13 cellular contexts compared by ENCODE assay signal in genomic region chr1:180173952-180174351, GRCh38. TPM values are rescaled to one million over a fixed set of nuclear protein-coding genes. Genes with fewer than 3 reads are reported as not detected.
DNase-seq lines count a peak whose midpoint lies in the region; ATAC-seq and TF ChIP-seq lines count a peak whose summit lies in the region.
"Had no signal": no experiment of that assay in that cellular context is flagged by ENCODE, and none has a peak within 500 bp of the region (broad histone marks: within the 10 kb centered on the region; RNA-seq: fewer than 3 reads in every experiment).

No MANE protein-coding gene starts in this region.

- intact Hi-C loops in lower lobe of right lung (cut with DNase I) (loop anchor here (10.0 kb wide), 1 partner anchor 79 kb away; no protein-coding TSS in a partner anchor), thyroid gland (cut with DNase I) (loop anchor here (10.0 kb wide), 3 partner anchors 49 to 469 kb away; partner anchors contain the start of gene TOR1AIP2), PC-9 (cut with micrococcal nuclease; ENCODE audit: unreplicated experiment) (no loop called here)
- intact Hi-C loops in activated T-helper 1 cell treated with anti-CD3 and anti-CD28 coated beads, Interleukin-12 subunit alpha, Interleukin-12 subunit beta, Interleukin-2, Interleukin-4 antibody, amounts not matched to agents 30 ng/mL and 10 ng/mL and 1 ng/mL, durations not matched to agents 14 hours and 24 hours and 36 hours (cut with micrococcal nuclease), result no loop called here

- peaks cover 21% of the 10 kb centered on the region for H3K79me2 ChIP-seq in PC-9 (ENCODE audit: low read depth)

- H3K4me3 Mint-ChIP-seq in activated T-helper 1 cell treated with anti-CD3 and anti-CD28 coated beads, Interleukin-12 subunit alpha, Interleukin-12 subunit beta, Interleukin-2, Interleukin-4 antibody, amounts not matched to agents 30 ng/mL and 10 ng/mL and 1 ng/mL, durations not matched to agents 14 hours and 24 hours and 36 hours, result no peak overlapping the region
- H3K4me3 Mint-ChIP-seq: activated T-cell treated with anti-CD3 and anti-CD28 coated beads, Interleukin-2, amount 50 U/mL, for 72 hours had no signal

- no peak overlapping the region for H3K27ac Mint-ChIP-seq in activated T-helper 1 cell treated with anti-CD3 and anti-CD28 coated beads, Interleukin-12 subunit alpha, Interleukin-12 subunit beta, Interleukin-2, Interleukin-4 antibody, amounts not matched to agents 30 ng/mL and 10 ng/mL and 1 ng/mL, durations not matched to agents 14 hours and 24 hours and 36 hours
- H3K27ac Mint-ChIP-seq: activated T-cell treated with anti-CD3 and anti-CD28 coated beads, Interleukin-2, amount 50 U/mL, for 72 hours had no signal

- H3K36me3 Mint-ChIP-seq in activated T-helper 1 cell treated with anti-CD3 and anti-CD28 coated beads, Interleukin-12 subunit alpha, Interleukin-12 subunit beta, Interleukin-2, Interleukin-4 antibody, amounts not matched to agents 30 ng/mL and 10 ng/mL and 1 ng/mL, durations not matched to agents 14 hours and 24 hours and 36 hours (ENCODE audit: low read depth), result no peaks in the 10 kb centered on the region

- H3K27me3 ChIP-seq in lower lobe of right lung (ENCODE audit: low read depth), result no peaks in the 10 kb centered on the region
- no peaks in the 10 kb centered on the region for H3K27me3 ChIP-seq in thyroid gland
- H3K27me3 ChIP-seq in PC-9 (ENCODE audit: insufficient read depth, low read depth), result no peaks in the 10 kb centered on the region

- no peaks in the 10 kb centered on the region for H3K9me3 Mint-ChIP-seq in activated T-helper 1 cell treated with anti-CD3 and anti-CD28 coated beads, Interleukin-12 subunit alpha, Interleukin-12 subunit beta, Interleukin-2, Interleukin-4 antibody, amounts not matched to agents 30 ng/mL and 10 ng/mL and 1 ng/mL, durations not matched to agents 14 hours and 24 hours and 36 hours
- H3K9me3 Mint-ChIP-seq: activated T-cell treated with anti-CD3 and anti-CD28 coated beads, Interleukin-2, amount 50 U/mL, for 72 hours had no signal

- POLR2A ChIA-PET in PC-9 (lab: Charles Lee; ENCODE audit: unreplicated experiment), result no interaction called here

- WGBS in thyroid gland, 2 donors, result 14 to 41% methylated on average over 7 to 8 of the region's 8 CpGs

- no peak overlapping the region for H3K4me2 ChIP-seq in PC-9

- TF ChIP-seq POLR2A in thyroid gland (IDR thresholded peaks at IDR 0.05), result no peak

- H2AFZ ChIP-seq in PC-9, result no peak overlapping the region

- H3K36me3 ChIP-seq in lower lobe of right lung (peaks cover 13% of the 10 kb centered on the region), thyroid gland (no peaks in the 10 kb centered on the region), PC-9 (ENCODE audit: low read depth) (0 out of 2 replicates have a peak, but pooled peaks cover 9% of the 10 kb centered on the region)

- H3K4me1 ChIP-seq in lower lobe of right lung (peaks cover 32% of the 10 kb centered on the region), thyroid gland (peaks cover 10 to 14% of the 10 kb centered on the region in 2 donors), PC-9 (replicated peaks; ENCODE audit: insufficient read depth) (peaks cover 32% of the 10 kb centered on the region)

- H3F3A ChIP-seq in PC-9 (ENCODE audit: insufficient read depth, low read depth), result peaks cover 31% of the 10 kb centered on the region

- H3K9me3 ChIP-seq in lower lobe of right lung (no peaks in the 10 kb centered on the region), thyroid gland (no peaks in the 10 kb centered on the region), PC-9 (ENCODE audit: insufficient read depth, low read depth) (no peaks in the 10 kb centered on the region)

- TF ChIP-seq CTCF in lower lobe of right lung (IDR thresholded peaks at IDR 0.05) (no peak), thyroid gland (IDR thresholded peaks at IDR 0.05) (no peak), PC-9 (conservative IDR thresholded peaks at IDR 0.05) (no peak)

- H3K27ac ChIP-seq in lower lobe of right lung (no peak overlapping the region), thyroid gland (peak overlapping the region in 2 of 3 donors; percentile 24 to 44), PC-9 (no peak overlapping the region)

- CTCF ChIA-PET in PC-9 (lab: Charles Lee), result interaction anchor here (1.7 kb wide), 1 partner anchor 145 kb away, joined by 3 read pairs; no protein-coding TSS in a partner anchor

- ATAC-seq in lower lobe of right lung, result peak; percentile 62 to 68
- ATAC-seq: activated T-cell treated with anti-CD3 and anti-CD28 coated beads, Interleukin-2, amount 50 U/mL, for 72 hours had no signal

- DNase-seq in NCI-H1694 (lab: John Stamatoyannopoulos, UW) (peak; percentile 44), cerebellum (ENCODE audit: low spot score) (peak; percentile 89), lower lobe of right lung (peak; percentile 75), thyroid gland (peak; percentile 83 to 96), PC-9 (no peak), HuH-7 (ENCODE audit: low spot score) (no peak)
- no peak for DNase-seq in activated naive CD4-positive, alpha-beta T cell (lab: John Stamatoyannopoulos, UW)
- DNase-seq in activated T-helper 1 cell treated with anti-CD3 and anti-CD28 coated beads, Interleukin-12 subunit alpha, Interleukin-12 subunit beta, Interleukin-2, Interleukin-4 antibody, amounts not matched to agents 30 ng/mL and 10 ng/mL and 1 ng/mL, durations not matched to agents 14 hours and 24 hours and 36 hours (ENCODE audit: low spot score), result no peak
- DNase-seq: activated T-cell treated with anti-CD3 and anti-CD28 coated beads, Interleukin-2, amount 50 U/mL, for 72 hours; DMS153; MV-4-11; stimulated activated CD4-positive, alpha-beta T cell treated with anti-CD3 and anti-CD28 coated beads, Interleukin-12 subunit alpha, Interleukin-12 subunit beta, amount 100 ng/mL, for 4 hours; stimulated activated naive CD4-positive, alpha-beta T cell had no signal

- BruUV-seq in PC-9 (replicated peaks; lab: Mats Ljungman, UMichigan), result no TSS peak

- H3K27me3 Mint-ChIP-seq in activated T-helper 1 cell treated with anti-CD3 and anti-CD28 coated beads, Interleukin-12 subunit alpha, Interleukin-12 subunit beta, Interleukin-2, Interleukin-4 antibody, amounts not matched to agents 30 ng/mL and 10 ng/mL and 1 ng/mL, durations not matched to agents 14 hours and 24 hours and 36 hours (ENCODE audit: insufficient read depth), result no peaks in the 10 kb centered on the region

- H3K4me1 Mint-ChIP-seq in activated T-helper 1 cell treated with anti-CD3 and anti-CD28 coated beads, Interleukin-12 subunit alpha, Interleukin-12 subunit beta, Interleukin-2, Interleukin-4 antibody, amounts not matched to agents 30 ng/mL and 10 ng/mL and 1 ng/mL, durations not matched to agents 14 hours and 24 hours and 36 hours (ENCODE audit: low read depth), result no peaks in the 10 kb centered on the region

- H3K4me3 ChIP-seq in lower lobe of right lung, result no peak overlapping the region
- no peak overlapping the region for H3K4me3 ChIP-seq in thyroid gland (replicated peaks in 1 of 3)
- H3K4me3 ChIP-seq in PC-9, result no peak overlapping the region

- no peaks in the 10 kb centered on the region for H3K9me2 ChIP-seq in PC-9 (ENCODE audit: insufficient read depth)

- 0 out of 2 replicates have a peak, but pooled peaks cover 4% of the 10 kb centered on the region for H4K20me1 ChIP-seq in PC-9 (ENCODE audit: insufficient read depth)

RNA-seq across cellular contexts. Expression of gene QSOX1, which starts 19.3 kb away (rescaled TPM):
- total RNA-seq in cerebellum, result 19.3 TPM
- 241 TPM for total RNA-seq in lower lobe of right lung
- 10 to 100 TPM; 19.6 to 45.2 (median 28.4) TPM for total RNA-seq in thyroid gland
- total RNA-seq in PC-9 (2021), result 226 and 263 TPM in 2 replicates
- total RNA-seq in activated T-helper 1 cell treated with anti-CD3 and anti-CD28 coated beads, Interleukin-12 subunit alpha, Interleukin-12 subunit beta, Interleukin-2, Interleukin-4 antibody, amounts not matched to agents 30 ng/mL and 10 ng/mL and 1 ng/mL, durations not matched to agents 14 hours and 24 hours and 36 hours, result 61.4 and 63.7 TPM in 2 replicates

RNA-seq across cellular contexts. Expression of gene LHX4, which starts 56.1 kb away (rescaled TPM):
- total RNA-seq in cerebellum (0.91 TPM), lower lobe of right lung (not detected), thyroid gland (not detected), PC-9 (2021) (0.08 and 0.28 TPM in 2 replicates)
- total RNA-seq in activated T-helper 1 cell treated with anti-CD3 and anti-CD28 coated beads, Interleukin-12 subunit alpha, Interleukin-12 subunit beta, Interleukin-2, Interleukin-4 antibody, amounts not matched to agents 30 ng/mL and 10 ng/mL and 1 ng/mL, durations not matched to agents 14 hours and 24 hours and 36 hours, result not detected in 2 replicates
- total RNA-seq: activated T-cell treated with anti-CD3 and anti-CD28 coated beads, Interleukin-2, amount 50 U/mL, for 72 hours had no signal

Comparison
In these comparisons a context has a peak if more than half of its experiments do, and no peak if none do; other contexts are left out.
1. DNase-seq: peak in NCI-H1694 (single experiment), cerebellum (single experiment), lower lobe of right lung (single experiment) and thyroid gland (2 of 2); none in PC-9 (0 of 2), activated naive CD4-positive, alpha-beta T cell (0 of 4), HuH-7 (single experiment) and activated T-helper 1 cell treated with anti-CD3 and anti-CD28 coated beads, Interleukin-12 subunit alpha, Interleukin-12 subunit beta, Interleukin-2, Interleukin-4 antibody, amounts not matched to agents 30 ng/mL and 10 ng/mL and 1 ng/mL, durations not matched to agents 14 hours and 24 hours and 36 hours (single experiment).
2. H3K27ac ChIP-seq: peak in thyroid gland (2 of 3); none in lower lobe of right lung (single experiment) and PC-9 (single experiment).
3. intact Hi-C loops: an anchor here in lower lobe of right lung (10.0 kb wide) and thyroid gland (10.0 kb wide); none called in PC-9 and activated T-helper 1 cell treated with anti-CD3 and anti-CD28 coated beads, Interleukin-12 subunit alpha, Interleukin-12 subunit beta, Interleukin-2, Interleukin-4 antibody, amounts not matched to agents 30 ng/mL and 10 ng/mL and 1 ng/mL, durations not matched to agents 14 hours and 24 hours and 36 hours.